6 cellular contexts compared by ENCODE assay signal in the genomic region with DNA sequence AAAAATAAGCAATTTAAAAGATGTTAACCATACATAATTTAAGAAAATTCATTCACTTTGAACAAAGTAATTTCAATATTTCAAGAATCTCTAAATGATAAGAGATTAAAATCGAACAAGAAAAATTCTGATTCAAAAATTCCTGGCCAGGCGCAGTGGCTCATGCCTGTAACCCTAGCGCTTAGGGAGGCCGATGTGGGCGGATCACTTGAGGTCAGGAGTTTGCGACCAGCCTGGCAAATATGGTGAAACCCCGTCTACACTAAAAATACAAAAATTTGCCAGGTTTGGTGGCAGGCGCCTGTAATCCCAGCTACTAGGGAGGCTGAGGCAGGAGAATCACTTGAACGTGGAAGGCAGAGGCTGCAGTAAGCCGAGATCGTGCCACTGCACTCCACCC.
A peak's percentile ranks its signal among the peaks of the same experiment; 100 is the strongest.
DNase-seq lines count a peak whose midpoint lies in the region; ATAC-seq, FAIRE-seq and TF ChIP-seq lines count a peak whose summit lies in the region.
"Not testable (repeated sequence)": the region's sequence is repeated elsewhere in the genome, so short reads cannot be mapped to it uniquely, and the experiment has no call there.

No MANE protein-coding gene starts in this region.

- H3K9me1 ChIP-seq in endothelial cell of umbilical vein (replicated peaks; ENCODE audit: control insufficient read depth, extremely low read depth, insufficient read depth, low read length) = not testable (repeated sequence)

- H3K36me3 Mint-ChIP-seq in astrocyte (ENCODE audit: low read depth, unreplicated experiment) = not testable (repeated sequence)

- not testable (repeated sequence) for H3K27me3 Mint-ChIP-seq in astrocyte (ENCODE audit: low read depth, unreplicated experiment)

- CTCF ChIA-PET in endothelial cell of umbilical vein (lab: Charles Lee) = not testable (repeated sequence)

- ATAC-seq in left lobe of liver = peak; percentile 55
- ATAC-seq in right lobe of liver = peak; percentile 46 to 60 (median 51)

- not testable (repeated sequence) for H3K9me3 Mint-ChIP-seq in astrocyte (ENCODE audit: unreplicated experiment)

- WGBS in liver = 40% methylated on average over 11 of the region's 11 CpGs
- 34% methylated on average over 10 of the region's 11 CpGs for WGBS in right lobe of liver (ENCODE audit: insufficient coverage, low coverage, low lambda C conversion rate, missing lambda C conversion rate)

- H3K79me2 ChIP-seq in astrocyte (ENCODE audit: insufficient read depth, low read length); endothelial cell of umbilical vein (ENCODE audit: control insufficient read depth, insufficient read depth, low read length): not testable (repeated sequence)

- not testable (repeated sequence) for H3K4me2 ChIP-seq in astrocyte (ENCODE audit: low read length); endothelial cell of umbilical vein (ENCODE audit: insufficient read depth, low read length)

- not testable (repeated sequence) for TF ChIP-seq CTCF in astrocyte (IDR thresholded peaks at IDR 0.05; ENCODE audit: insufficient read depth, low read depth, low read length); endothelial cell of umbilical vein (IDR thresholded peaks at IDR 0.05; ENCODE audit: extremely low read depth in 1 of 2, insufficient read depth in 1 of 2, low read depth in 1 of 2, low read length in 2 of 2); liver (IDR thresholded peaks at IDR 0.05; ENCODE audit: low read depth, low read length, missing input control); right lobe of liver (IDR thresholded peaks at IDR 0.05)

- not testable (repeated sequence) for H3K4me3 Mint-ChIP-seq in astrocyte (ENCODE audit: unreplicated experiment)

- not testable (repeated sequence) for TF ChIP-seq POLR2A in endothelial cell of umbilical vein (IDR thresholded peaks at IDR 0.05; ENCODE audit: low read depth, low read length); right lobe of liver (IDR thresholded peaks at IDR 0.05)

- dilution Hi-C loops in endothelial cell of umbilical vein (cut with MboI; ENCODE audit: extremely low pct_ligation_motif_present, low sequenced_read_pairs) = not testable (repeated sequence)

- not testable (repeated sequence) for H4K20me1 ChIP-seq in astrocyte (ENCODE audit: insufficient read depth, low read length); endothelial cell of umbilical vein (replicated peaks; ENCODE audit: control insufficient read depth, extremely low read depth, insufficient read depth, low read length)

- not testable (repeated sequence) for H3K4me3 ChIP-seq in astrocyte (ENCODE audit: insufficient read depth, low read depth, low read length); endothelial cell of umbilical vein (replicated peaks in 1 of 3; ENCODE audit: insufficient read depth in 1 of 3, low read depth in 1 of 3, low read length in 3 of 3); liver (ENCODE audit: low read depth in 1 of 3, low read length in 3 of 3)
- H3K4me3 ChIP-seq in right lobe of liver = peak overlapping the region in 1 of 3 donors; percentile 9

- not testable (repeated sequence) for H3K9me3 ChIP-seq in astrocyte (ENCODE audit: insufficient read depth, low read depth, low read length); endothelial cell of umbilical vein (replicated peaks; ENCODE audit: control insufficient read depth, insufficient read depth, low read length); liver (ENCODE audit: control insufficient read depth in 4 of 4, low read length in 3 of 4); right lobe of liver

- H3K27me3 ChIP-seq in astrocyte (ENCODE audit: insufficient read depth, low read length); endothelial cell of umbilical vein (ENCODE audit: control insufficient read depth in 2 of 2, insufficient read depth in 2 of 2, low read length in 2 of 2); liver (ENCODE audit: control insufficient read depth in 4 of 4, insufficient read depth in 4 of 4, low read length in 3 of 4); right lobe of liver: not testable (repeated sequence)

- intact Hi-C loops in endothelial cell of umbilical vein (cut with micrococcal nuclease); right lobe of liver (cut with DNase I): not testable (repeated sequence)

- not testable (repeated sequence) for FAIRE-seq in astrocyte (lab: Jason Lieb, UNC)
- FAIRE-seq in endothelial cell of umbilical vein (lab: Jason Lieb, UNC) = peak; percentile 15

- H3K4me1 ChIP-seq in astrocyte (ENCODE audit: insufficient read depth, low read length); endothelial cell of umbilical vein (ENCODE audit: control insufficient read depth, extremely low read depth, insufficient read depth, low read length); liver (ENCODE audit: control insufficient read depth in 4 of 4, insufficient read depth in 4 of 4, low read length in 3 of 4); right lobe of liver: not testable (repeated sequence)

- not testable (repeated sequence) for H3K36me3 ChIP-seq in astrocyte (ENCODE audit: insufficient read depth, low read length); endothelial cell of umbilical vein (ENCODE audit: control insufficient read depth in 2 of 2, extremely low read depth in 1 of 2, insufficient read depth in 2 of 2, low read length in 2 of 2); liver (ENCODE audit: control insufficient read depth in 4 of 4, insufficient read depth in 3 of 4, low read depth in 1 of 4, low read length in 3 of 4); right lobe of liver

- TF ChIP-seq RAD21 in liver (IDR thresholded peaks at IDR 0.05) = not testable (repeated sequence)

- H2AFZ ChIP-seq in astrocyte (ENCODE audit: low read depth, low read length); endothelial cell of umbilical vein (ENCODE audit: low read depth, low read length): not testable (repeated sequence)

- DNase-seq in Daoy (ENCODE audit: low read depth) (peak; percentile 23), left lobe of liver (ENCODE audit: low spot score) (peak; percentile 66), right lobe of liver (peak; percentile 42 to 66 (median 57))
- DNase-seq in astrocyte (ENCODE audit: low read depth); endothelial cell of umbilical vein (ENCODE audit: low read depth, low spot score): not testable (repeated sequence)

- peak overlapping the region; percentile 66 for H3K27ac Mint-ChIP-seq in astrocyte (ENCODE audit: unreplicated experiment)

- POLR2A ChIA-PET in endothelial cell of umbilical vein (lab: Charles Lee) = not testable (repeated sequence)

- H3K9ac ChIP-seq in astrocyte (ENCODE audit: low read length); endothelial cell of umbilical vein (replicated peaks; ENCODE audit: extremely low read depth, insufficient read depth, low read length); liver (ENCODE audit: low read depth in 1 of 2, low read length in 2 of 2): not testable (repeated sequence)

- not testable (repeated sequence) for H3K4me1 Mint-ChIP-seq in astrocyte (ENCODE audit: low read depth, unreplicated experiment)

- H3K27ac ChIP-seq in astrocyte (ENCODE audit: low read depth, low read length); endothelial cell of umbilical vein (ENCODE audit: insufficient read depth, low read depth, low read length); liver (ENCODE audit: low read depth in 1 of 2, low read length in 2 of 2): not testable (repeated sequence)
- peak overlapping the region in 2 of 3 donors; percentile 52 to 58 for H3K27ac ChIP-seq in right lobe of liver

- not testable (repeated sequence) for BruUV-seq in endothelial cell of umbilical vein (replicated peaks; lab: Mats Ljungman, UMichigan)

TF ChIP-seq in liver, 16 proteins besides CTCF, POLR2A, EP300 and RAD21:
- peak; percentile 46 for TF ChIP-seq YY1 (IDR thresholded peaks at IDR 0.05)
- peak; percentile 41 to 49 for TF ChIP-seq RXRA (IDR thresholded peaks at IDR 0.05)
